ENCODE assay signal across 14 cellular contexts in genomic region chr10:72503241-72503640, GRCh38.
DNase-seq lines count a peak whose midpoint lies in the region; TF ChIP-seq lines count a peak whose summit lies in the region.
"Had no signal": no experiment of that assay in that cellular context is flagged by ENCODE, and none has a peak within 500 bp of the region (broad histone marks: within the 10 kb centered on the region; RNA-seq: fewer than 3 reads in every experiment).

No MANE protein-coding gene starts in this region.

- intact Hi-C loops in spleen (cut with DNase I; ENCODE audit: low total_unique reads), result no loop called here

- H3K9me3 ChIP-seq in spleen, result peaks cover 0 to 11% (median 8%) of the 10 kb centered on the region in 8 donors
- H3K9me3 ChIP-seq: body of pancreas had no signal

- H3K4me3 ChIP-seq in spleen, result peak overlapping the region in 1 of 8 donors; percentile 18
- H3K4me3 ChIP-seq: body of pancreas had no signal

- peak overlapping the region in 7 of 8 donors; percentile 56 to 86 (median 79) for H3K27ac ChIP-seq in spleen
- H3K27ac ChIP-seq: body of pancreas, epithelial cell of prostate had no signal

- DNase-seq in HFFc6, result peak; percentile 55
- DNase-seq in SKM-1 (lab: John Stamatoyannopoulos, UW; ENCODE audit: unreplicated experiment), result peak; percentile 52
- peak; percentile 17 for DNase-seq in fibroblast of the conjunctiva (ENCODE audit: low read depth)
- no peak for DNase-seq in spleen
- DNase-seq in activated T-cell treated with anti-CD3 and anti-CD28 coated beads for 4 hours, result no peak
- DNase-seq in NCI-H2171 (lab: John Stamatoyannopoulos, UW), result no peak
- DNase-seq in RKO (ENCODE audit: low spot score), result no peak
- DNase-seq: NCI-H1930; occipital lobe; PC-3; stimulated activated CD4-positive, alpha-beta T cell treated with anti-CD3 and anti-CD28 coated beads, Interleukin-2, amount 100 ng/mL, for 24 hours; stimulated activated naive CD4-positive, alpha-beta T cell treated with Interleukin-2 at 50 U/mL for 16 hours had no signal

- H3K27me3 Mint-ChIP-seq in HFFc6 (ENCODE audit: insufficient read depth), result no peaks in the 10 kb centered on the region; the same call in 1 of the 2 replicates

- H3K4me1 Mint-ChIP-seq in HFFc6 (ENCODE audit: low read depth), result peaks cover 18% of the 10 kb centered on the region

- no peaks in the 10 kb centered on the region for H3K27me3 ChIP-seq in spleen (replicated peaks in 1 of 7)
- H3K27me3 ChIP-seq: body of pancreas had no signal

- H3K27ac Mint-ChIP-seq in HFFc6, result peak overlapping the region; percentile 81

- H3K9me3 Mint-ChIP-seq in HFFc6, result peaks cover 11% of the 10 kb centered on the region; the same call in 1 of the 2 replicates

- H3K36me3 ChIP-seq in spleen, result peaks cover 0 to 23% (median 0%) of the 10 kb centered on the region in 6 donors

- TF ChIP-seq POLR2A in spleen (IDR thresholded peaks at IDR 0.05), result no peak

- 30 to 68% (median 33%) methylated on average over 1 of the region's 1 CpG for WGBS in spleen, 5 donors

- peak overlapping the region; percentile 62 for H3K4me3 Mint-ChIP-seq in HFFc6

- H3K4me1 ChIP-seq in spleen, result peaks cover 0 to 27% (median 5%) of the 10 kb centered on the region in 6 donors
- H3K4me1 ChIP-seq: body of pancreas had no signal

- H3K36me3 Mint-ChIP-seq in HFFc6 (ENCODE audit: low read depth), result peaks cover 22% of the 10 kb centered on the region

- TF ChIP-seq CTCF in HFFc6 (IDR thresholded peaks at IDR 0.05) (no peak), spleen (IDR thresholded peaks at IDR 0.05 in 8 of 11, conservative IDR thresholded peaks at IDR 0.05 in 3 of 11) (no peak)

Comparison
In these comparisons a context has a peak if more than half of its experiments do, and no peak if none do; other contexts are left out.
1. DNase-seq: peak in HFFc6 (single experiment), SKM-1 (single experiment) and fibroblast of the conjunctiva (single experiment); none in spleen (single experiment), activated T-cell treated with anti-CD3 and anti-CD28 coated beads for 4 hours (single experiment), NCI-H2171 (single experiment) and RKO (single experiment).